13 cellular contexts compared by ENCODE assay signal in genomic region chr15:35000511-35000910, GRCh38.
A peak's percentile ranks its signal among the peaks of the same experiment; 100 is the strongest.
DNase-seq lines count a peak whose midpoint lies in the region; ATAC-seq and TF ChIP-seq lines count a peak whose summit lies in the region.
"Had no signal": no experiment of that assay in that cellular context is flagged by ENCODE, and none has a peak within 500 bp of the region (broad histone marks: within the 10 kb centered on the region; RNA-seq: fewer than 3 reads in every experiment).

No MANE protein-coding gene starts in this region.

- H3K4me3 ChIP-seq in astrocyte of the spinal cord (ENCODE audit: low read depth, low read length) = no peak overlapping the region
- H3K4me3 ChIP-seq in WERI-Rb-1 (ENCODE audit: low read depth, low read length) = no peak overlapping the region
- H3K4me3 ChIP-seq: gastroesophageal sphincter, sigmoid colon, SK-N-MC had no signal

- H3K9me3 ChIP-seq in WERI-Rb-1 (ENCODE audit: severe bottlenecking) = no peaks in the 10 kb centered on the region
- H3K9me3 ChIP-seq: gastroesophageal sphincter, sigmoid colon had no signal

- TF ChIP-seq CTCF in astrocyte of the spinal cord (IDR thresholded peaks at IDR 0.05; ENCODE audit: low read depth, low read length) (no peak), WERI-Rb-1 (IDR thresholded peaks at IDR 0.05; ENCODE audit: low read depth, low read length) (no peak)

- no peaks in the 10 kb centered on the region for H3K27me3 ChIP-seq in WERI-Rb-1 (ENCODE audit: insufficient read depth, low read depth, severe bottlenecking)
- H3K27me3 ChIP-seq: gastroesophageal sphincter, sigmoid colon had no signal

- ATAC-seq in GM21723 (IDR thresholded peaks at IDR 0.05; ENCODE audit: unreplicated experiment) = no peak
- ATAC-seq in HG03439 (IDR thresholded peaks at IDR 0.05; ENCODE audit: unreplicated experiment) = no peak
- ATAC-seq: gastroesophageal sphincter had no signal

- H3K27ac ChIP-seq in WERI-Rb-1 = no peak overlapping the region
- H3K27ac ChIP-seq: gastroesophageal sphincter, sigmoid colon, SK-N-MC had no signal

- no peaks in the 10 kb centered on the region for H3K36me3 ChIP-seq in WERI-Rb-1
- H3K36me3 ChIP-seq: gastroesophageal sphincter, sigmoid colon had no signal

- DNase-seq in AG20443 (ENCODE audit: low spot score) (peak; percentile 71), HPDE6-E6E7 (ENCODE audit: extremely low spot score) (peak; percentile 89), astrocyte of the spinal cord (ENCODE audit: low read depth, low spot score) (peak; percentile 83), kidney tubule cell (ENCODE audit: low spot score) (peak; percentile 89), iPS-NIHi7 (ENCODE audit: extremely low spot score) (no peak), WERI-Rb-1 (no peak)
- DNase-seq: Calu3, H7, sigmoid colon had no signal

- in situ Hi-C loops in astrocyte of the spinal cord (cut with HindIII; ENCODE audit: low sequenced_read_pairs) = no loop called here

Comparison
In these comparisons a context has a peak if more than half of its experiments do, and no peak if none do; other contexts are left out.
1. DNase-seq: peak in AG20443 (single experiment), HPDE6-E6E7 (single experiment), astrocyte of the spinal cord (single experiment) and kidney tubule cell (single experiment); none in iPS-NIHi7 (single experiment) and WERI-Rb-1 (single experiment).